Comparison of ENCODE assay signal across 20 cellular contexts in the genomic region with DNA sequence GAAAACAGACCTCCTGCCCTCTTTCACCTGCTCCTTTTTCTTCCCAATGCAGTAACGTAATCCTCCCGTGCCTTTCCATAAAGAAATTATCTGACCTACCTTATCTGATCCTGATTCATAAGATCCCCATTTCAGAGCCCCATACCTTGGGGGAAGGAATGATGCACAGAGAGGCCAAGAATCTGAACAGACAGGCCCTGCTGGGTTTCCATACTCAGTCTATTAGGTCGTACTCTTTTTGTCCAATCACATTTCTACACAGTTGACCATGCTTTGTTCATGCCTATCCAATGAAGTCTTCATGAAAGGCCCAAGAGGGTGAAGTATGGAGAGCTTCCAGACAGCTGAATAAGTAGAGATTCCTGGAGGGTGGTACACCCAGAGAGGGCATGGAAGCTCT. TPM values are rescaled to one million over a fixed set of nuclear protein-coding genes. Genes with fewer than 3 reads are reported as not detected.
A peak's percentile ranks its signal among the peaks of the same experiment; 100 is the strongest.
DNase-seq lines count a peak whose midpoint lies in the region; ATAC-seq, FAIRE-seq and TF ChIP-seq lines count a peak whose summit lies in the region.
"Had no signal": no experiment of that assay in that cellular context is flagged by ENCODE, and none has a peak within 500 bp of the region (broad histone marks: within the 10 kb centered on the region; RNA-seq: fewer than 3 reads in every experiment).

No MANE protein-coding gene starts in this region.

- no peak overlapping the region for H2BK15ac ChIP-seq in H1 (ENCODE audit: low read length)

- H3K27me3 Mint-ChIP-seq in Calu3 (ENCODE audit: unreplicated experiment) (no peaks in the 10 kb centered on the region), memory B cell (no peaks in the 10 kb centered on the region)
- H3K27me3 Mint-ChIP-seq: activated CD4-positive, alpha-beta memory T cell treated with anti-CD3 and anti-CD28 coated beads, Interleukin-2, amount 10 ng/mL, durations not matched to agents 7 days and 5 days had no signal

- no peak for TF ChIP-seq RAD21 in H1 (IDR thresholded peaks at IDR 0.05 in 1 of 2, conservative IDR thresholded peaks at IDR 0.05 in 1 of 2; ENCODE audit: low read depth in 2 of 2, low read length in 2 of 2)

- no peak overlapping the region for H3K4ac ChIP-seq in H1 (replicated peaks; ENCODE audit: insufficient read length, low read depth, low read length)

- H3K36me3 Mint-ChIP-seq in Calu3 (ENCODE audit: insufficient read depth, unreplicated experiment) (peaks cover 17% of the 10 kb centered on the region), memory B cell (peaks cover 21% of the 10 kb centered on the region)

- TF ChIP-seq EP300 in H1 (IDR thresholded peaks at IDR 0.05; ENCODE audit: borderline replicate concordance in 1 of 2, low read depth in 2 of 2, low read length in 2 of 2) (no peak), tibial nerve (IDR thresholded peaks at IDR 0.05) (no peak)

- H3K79me2 ChIP-seq in PC-3 (ENCODE audit: low read length) (peaks cover 93% of the 10 kb centered on the region), H1 (ENCODE audit: control insufficient read depth in 1 of 2, insufficient read depth in 2 of 2, low read length in 2 of 2) (peaks cover 3 to 88% of the 10 kb centered on the region in 2 experiments; a peak in 2 of 4 replicates)

- no peak overlapping the region for H4K5ac ChIP-seq in H1 (ENCODE audit: insufficient read length, low read depth, low read length)

- H3K9me3 Mint-ChIP-seq in Calu3 (ENCODE audit: low read depth, unreplicated experiment) (no peaks in the 10 kb centered on the region), memory B cell (peaks cover 3% of the 10 kb centered on the region)
- H3K9me3 Mint-ChIP-seq: activated CD4-positive, alpha-beta memory T cell treated with anti-CD3 and anti-CD28 coated beads, Interleukin-2, amount 10 ng/mL, durations not matched to agents 7 days and 5 days had no signal

- H3K4me2 ChIP-seq in PC-3 (ENCODE audit: low read length) = no peak overlapping the region
- 0 out of 4 replicates have a peak overlapping the region, but pooled peaks of 1 of the 2 experiments have one; percentile 6 for H3K4me2 ChIP-seq in H1 (ENCODE audit: insufficient read depth in 1 of 2, low read depth in 2 of 2, low read length in 2 of 2)
- H3K4me2 ChIP-seq: KMS-11 had no signal

- WGBS in H1 (ENCODE audit: extremely low coverage in 1 of 2, insufficient coverage in 1 of 2, insufficient read length in 1 of 2, insufficient replicate concordance in 2 of 2, low coverage in 1 of 2, low lambda C conversion rate in 2 of 2, missing lambda C conversion rate in 1 of 2), 2 experiments = 83% methylated on average over 3 of the region's 3 CpGs; no CpG with 5 or more reads in 1 of the 2 experiments
- 89 to 91% methylated on average over 3 of the region's 3 CpGs for WGBS in tibial nerve, 2 donors

- H3K23ac ChIP-seq in H1 (ENCODE audit: insufficient read length) = no peak overlapping the region

- TF ChIP-seq CTCF in Calu3 (IDR thresholded peaks at IDR 0.05; ENCODE audit: unreplicated experiment) (no peak), PC-3 (conservative IDR thresholded peaks at IDR 0.05; ENCODE audit: low read depth, low read length) (no peak), H1 (IDR thresholded peaks at IDR 0.05; ENCODE audit: control extremely low read depth in 1 of 3, insufficient read depth in 1 of 3, low read depth in 1 of 3, low read length in 3 of 3) (no peak), tibial nerve (IDR thresholded peaks at IDR 0.05) (no peak)

- no peak overlapping the region for H2BK5ac ChIP-seq in H1 (ENCODE audit: low read depth, low read length)

- H3K4me1 ChIP-seq in PC-3 (ENCODE audit: insufficient read depth, low read length) = peaks cover 12% of the 10 kb centered on the region
- H3K4me1 ChIP-seq in H1 (replicated peaks in 1 of 4; ENCODE audit: control insufficient read depth in 3 of 4, insufficient read depth in 4 of 4, low read length in 3 of 4) = peaks cover 0 to 6% (median 3%) of the 10 kb centered on the region in 4 experiments; a peak in 2 of 7 replicates
- H3K4me1 ChIP-seq in tibial nerve = no peaks in the 10 kb centered on the region
- H3K4me1 ChIP-seq: upper lobe of left lung had no signal

- H3K9ac ChIP-seq in PC-3 (ENCODE audit: low read length) (no peak overlapping the region), H1 (replicated peaks in 1 of 4; ENCODE audit: extremely low read depth in 1 of 4, low read depth in 3 of 4, low read length in 3 of 4) (no peak overlapping the region)
- H3K9ac ChIP-seq: KMS-11 had no signal

- H3K36me3 ChIP-seq in PC-3 (ENCODE audit: low read depth, low read length) (peaks cover 20% of the 10 kb centered on the region), H1 (ENCODE audit: control insufficient read depth in 2 of 4, insufficient read depth in 4 of 4, low read length in 3 of 4) (peaks cover 0 to 4% (median 2%) of the 10 kb centered on the region in 4 experiments; a peak in 2 of 8 replicates), tibial nerve (peaks cover 0 to 12% (median 0%) of the 10 kb centered on the region in 3 donors)

- H4K8ac ChIP-seq in H1 (ENCODE audit: extremely low read depth, insufficient read depth, low read length) = no peak overlapping the region

- H3K27me3 ChIP-seq in PC-3 (ENCODE audit: low read length) (no peaks in the 10 kb centered on the region), H1 (replicated peaks in 1 of 4; ENCODE audit: control insufficient read depth in 3 of 4, extremely low read depth in 1 of 4, insufficient read depth in 3 of 4, low read length in 3 of 4) (no peaks in the 10 kb centered on the region), tibial nerve (no peaks in the 10 kb centered on the region)
- H3K27me3 ChIP-seq: upper lobe of left lung had no signal

- H3F3A ChIP-seq in PC-3 (ENCODE audit: low read length, unreplicated experiment) = no peaks in the 10 kb centered on the region

- H3K56ac ChIP-seq in H1 (replicated peaks; ENCODE audit: insufficient read length, low read depth, low read length) = no peak overlapping the region

- H3K4me3 Mint-ChIP-seq in Calu3 (ENCODE audit: low read depth, unreplicated experiment) = peak overlapping the region; percentile 5
- H3K4me3 Mint-ChIP-seq in memory B cell = no peak overlapping the region
- H3K4me3 Mint-ChIP-seq: activated CD4-positive, alpha-beta memory T cell treated with anti-CD3 and anti-CD28 coated beads, Interleukin-2, amount 10 ng/mL, durations not matched to agents 7 days and 5 days had no signal

- no peak overlapping the region for H2BK120ac ChIP-seq in H1 (replicated peaks; ENCODE audit: low read depth, low read length)

- no peak overlapping the region for H3K4me3 ChIP-seq in PC-3 (ENCODE audit: low read length)
- H3K4me3 ChIP-seq in H1 (ENCODE audit: extremely low read depth in 1 of 4, insufficient read depth in 2 of 4, low read depth in 3 of 4, low read length in 4 of 4) = no peak overlapping the region
- H3K4me3 ChIP-seq in tibial nerve = no peak overlapping the region
- H3K4me3 ChIP-seq: upper lobe of left lung had no signal

- H3K14ac ChIP-seq in H1 (ENCODE audit: insufficient read length) = no peak overlapping the region

- TF ChIP-seq POLR2A in H1 (IDR thresholded peaks at IDR 0.05; ENCODE audit: control extremely low read depth in 1 of 2, low read depth in 2 of 2, low read length in 2 of 2) = no peak
- no peak for TF ChIP-seq POLR2A in tibial nerve (IDR thresholded peaks at IDR 0.05)

- ATAC-seq in PC-3 (no peak; the same call in 1 of the 2 replicates), memory B cell (ENCODE audit: low read depth) (no peak)
- ATAC-seq: activated CD4-positive, CD25-positive, alpha-beta regulatory T cell treated with anti-CD3 and anti-CD28 coated beads, Interleukin-2, amount 50 U/mL, for 24 hours had no signal

- no peak overlapping the region for H3K18ac ChIP-seq in H1 (ENCODE audit: extremely low read depth, low read length)

- CTCF ChIA-PET in Calu3 (lab: Charles Lee) (interaction anchor here (1.0 kb wide), 1 partner anchor 10 kb away, joined by 4 read pairs; no protein-coding TSS in a partner anchor), PC-3 (lab: Charles Lee) (no interaction called here), H1 (lab: Charles Lee; ENCODE audit: partially characterized antibody) (no interaction called here)

- H3K27ac ChIP-seq in PC-3 (ENCODE audit: low read length) = no peak overlapping the region
- H3K27ac ChIP-seq in H1 (ENCODE audit: low read depth, low read length) = peak overlapping the region; percentile 26; the same call in 1 of the 2 replicates
- no peak overlapping the region for H3K27ac ChIP-seq in tibial nerve
- H3K27ac ChIP-seq: KMS-11, upper lobe of left lung had no signal

- no peak overlapping the region for H4K91ac ChIP-seq in H1 (replicated peaks; ENCODE audit: insufficient read length, low read length)

- BruUV-seq in Calu3 (replicated peaks; lab: Mats Ljungman, UMichigan) = no TSS peak
- no TSS peak for BruUV-seq in PC-3 (replicated peaks; lab: Mats Ljungman, UMichigan)

- FAIRE-seq in H1 (lab: Jason Lieb, UNC) = no peak

- no peak overlapping the region for H2BK12ac ChIP-seq in H1 (ENCODE audit: low read depth, low read length)

- H2AFZ ChIP-seq in PC-3 (ENCODE audit: low read length) (no peak overlapping the region), H1 (ENCODE audit: low read length) (no peak overlapping the region)

- H3K9me2 ChIP-seq in PC-3 (replicated peaks; ENCODE audit: low read length) = no peaks in the 10 kb centered on the region

- H2BK20ac ChIP-seq in H1 (ENCODE audit: low read length) = no peak overlapping the region

- H3K4me1 Mint-ChIP-seq in Calu3 (ENCODE audit: low read depth, unreplicated experiment) = peaks cover 31% of the 10 kb centered on the region
- H3K4me1 Mint-ChIP-seq in memory B cell = peaks cover 13% of the 10 kb centered on the region

- no peaks in the 10 kb centered on the region; the same call in 1 of the 2 replicates for H3K23me2 ChIP-seq in H1 (ENCODE audit: low read depth, low read length)

- H3K9me3 ChIP-seq in PC-3 (ENCODE audit: low read length) (no peaks in the 10 kb centered on the region), H1 (ENCODE audit: insufficient read depth in 2 of 2, low read depth in 1 of 2, low read length in 1 of 2) (no peaks in the 10 kb centered on the region), tibial nerve (no peaks in the 10 kb centered on the region)
- H3K9me3 ChIP-seq: upper lobe of left lung had no signal

- peaks cover 4% of the 10 kb centered on the region for H3K79me1 ChIP-seq in H1 (ENCODE audit: low read depth, low read length)

- DNase-seq in Calu3 = peak; percentile 17
- DNase-seq in PC-3 = peak; percentile 56
- DNase-seq in H1 (ENCODE audit: low read depth in 1 of 2, low spot score in 2 of 2) = no peak
- no peak for DNase-seq in memory B cell (ENCODE audit: low spot score in 2 of 2)
- no peak for DNase-seq in GM19240 (ENCODE audit: insufficient read length, low spot score)
- DNase-seq in T-helper 1 cell = no peak
- DNase-seq in tibial nerve (ENCODE audit: low spot score in 2 of 2) = no peak
- DNase-seq in activated T-cell treated with anti-CD3 and anti-CD28 coated beads, Interleukin-2, amount 50 U/mL, for 1 hour = no peak
- DNase-seq: activated CD4-positive, alpha-beta memory T cell treated with anti-CD3 and anti-CD28 coated beads, Interleukin-2, amount 10 ng/mL, durations not matched to agents 7 days and 5 days; activated effector memory CD4-positive, alpha-beta T cell treated with anti-CD3 and anti-CD28 coated beads, Interleukin-2, amount 50 U/mL, for 16 hours; foreskin fibroblast; GOT3; hippocampal formation; NCI-H1694 treated with DMSO at 0.1 percent for 48 hours; Right ventricle myocardium superior; stimulated activated CD4-positive, alpha-beta T cell treated with anti-CD3 and anti-CD28 coated beads, Interleukin-12 subunit alpha, Interleukin-12 subunit beta, amount 100 ng/mL, for 4 hours; stimulated activated CD4-positive, alpha-beta T cell treated with anti-CD3 and anti-CD28 coated beads, Interleukin-4, amount 100 ng/mL, for 4 hours; upper lobe of left lung had no signal

- H3K27ac Mint-ChIP-seq in Calu3 (ENCODE audit: unreplicated experiment) (peak overlapping the region; percentile 3), memory B cell (peak overlapping the region; percentile 8)
- H3K27ac Mint-ChIP-seq: activated CD4-positive, alpha-beta memory T cell treated with anti-CD3 and anti-CD28 coated beads, Interleukin-2, amount 10 ng/mL, durations not matched to agents 7 days and 5 days had no signal

- POLR2A ChIA-PET in PC-3 (lab: Charles Lee; ENCODE audit: unreplicated experiment) (no interaction called here), H1 (lab: Charles Lee; ENCODE audit: partially characterized antibody) (interaction anchor here (1.6 to 1.7 kb wide), 2 partner anchors 22 to 28 kb away, joined by 3 to 4 read pairs; no protein-coding TSS in a partner anchor)

- H4K20me1 ChIP-seq in PC-3 (ENCODE audit: low read length) (peaks cover 59% of the 10 kb centered on the region), H1 (replicated peaks in 1 of 2; ENCODE audit: control insufficient read depth in 1 of 2, insufficient read depth in 2 of 2, low read length in 2 of 2) (peaks cover 7 to 9% of the 10 kb centered on the region in 2 experiments)

- intact Hi-C loops in Calu3 (cut with micrococcal nuclease; ENCODE audit: unreplicated experiment) (no loop called here), PC-3 (cut with micrococcal nuclease) (no loop called here)

- no peak overlapping the region for H2AK5ac ChIP-seq in H1 (ENCODE audit: low read depth, low read length)

RNA-seq across cellular contexts. Expression of gene SRPK1, which starts 25.3 kb away (rescaled TPM):
- 126 and 138 TPM in 2 replicates for total RNA-seq in Calu3 (2022)
- 95.2 and 100 TPM in 2 replicates for total RNA-seq in PC-3 (2014; rRNA removed)
- 102 and 116 TPM in 2 replicates for total RNA-seq in H1 (2021; fragmentation: NEBNext Ultra II Directional; extraction: Animal tissue kit (Norgen Biotek cat#: 25700))
- 17.2 and 25.7 TPM in 2 replicates for polyA plus RNA-seq in H1 (2011; rRNA removed)
- 34.6 TPM for polyA plus RNA-seq in H1 (2011; cell fraction: cytosol; rRNA removed)
- 25.3 TPM for polyA plus RNA-seq in H1 (2011; cell fraction: nucleus; rRNA removed)
- 34.9 to 62.1 TPM (median 40.4 TPM) in 4 replicates for polyA plus RNA-seq in H1 (2012, experiment 1 of 2)
- 4.2 TPM for polyA plus RNA-seq in H1 (2012, experiment 2 of 2)
- polyA plus RNA-seq in H1 (2013, experiment 1 of 2) = 60.6 TPM
- polyA plus RNA-seq in H1 (2013, experiment 2 of 2) = 58.4 TPM
- polyA minus RNA-seq in H1 (2011; rRNA and poly(A)+ RNA removed) = 69.5 and 97.8 TPM in 2 replicates
- polyA minus RNA-seq in H1 (2011; cell fraction: cytosol; rRNA and poly(A)+ RNA removed) = 62.9 TPM
- 135 TPM for polyA minus RNA-seq in H1 (2011; cell fraction: nucleus; rRNA and poly(A)+ RNA removed)
- 10 to 100 TPM; 23.2 to 48.0 (median 40.2) TPM for total RNA-seq in tibial nerve

Comparison
In these comparisons a context has a peak if more than half of its experiments do, and no peak if none do; other contexts are left out.
1. DNase-seq: peak in Calu3 (single experiment) and PC-3 (single experiment); none in H1 (0 of 2), memory B cell (0 of 2), GM19240 (single experiment), T-helper 1 cell (0 of 5), tibial nerve (0 of 2) and activated T-cell treated with anti-CD3 and anti-CD28 coated beads, Interleukin-2, amount 50 U/mL, for 1 hour (single experiment).